ENCODE assay signal across 15 cellular contexts in genomic region chr2:231646471-231646870, GRCh38. TPM values are rescaled to one million over a fixed set of nuclear protein-coding genes. Genes with fewer than 3 reads are reported as not detected.
DNase-seq lines count a peak whose midpoint lies in the region; ATAC-seq and TF ChIP-seq lines count a peak whose summit lies in the region.
"Had no signal": no experiment of that assay in that cellular context is flagged by ENCODE, and none has a peak within 500 bp of the region (broad histone marks: within the 10 kb centered on the region; RNA-seq: fewer than 3 reads in every experiment).

No MANE protein-coding gene starts in this region.

- H3K4me3 ChIP-seq in choroid plexus epithelial cell (ENCODE audit: low read depth, low read length) (no peak overlapping the region), mesenchymal stem cell (ENCODE audit: insufficient read depth in 1 of 2, low read depth in 1 of 2, low read length in 2 of 2) (no peak overlapping the region), uterus (no peak overlapping the region), HAP-1 (no peak overlapping the region)
- H3K4me3 ChIP-seq: upper lobe of left lung had no signal

- WGBS in mesenchymal stem cell: 72% methylated on average over 5 of the region's 6 CpGs

- TF ChIP-seq POLR2A in uterus (IDR thresholded peaks at IDR 0.05): no peak

- no peak overlapping the region for H2BK5ac ChIP-seq in mesenchymal stem cell (ENCODE audit: low read depth, low read length, poor library complexity, severe bottlenecking)

- no peaks in the 10 kb centered on the region for H3K36me3 ChIP-seq in mesenchymal stem cell (ENCODE audit: control insufficient read depth in 1 of 2, insufficient read depth in 2 of 2, low read depth in 1 of 2, low read length in 2 of 2)
- H3K36me3 ChIP-seq in uterus: no peaks in the 10 kb centered on the region
- H3K36me3 ChIP-seq in HAP-1 (replicated peaks): no peaks in the 10 kb centered on the region
- H3K36me3 ChIP-seq: upper lobe of left lung had no signal

- H3K23ac ChIP-seq in mesenchymal stem cell (ENCODE audit: low read length in 2 of 2): no peak overlapping the region

- no peak overlapping the region for H4K91ac ChIP-seq in mesenchymal stem cell (ENCODE audit: low read length)

- H3K4me1 ChIP-seq in mesenchymal stem cell (ENCODE audit: control insufficient read depth, insufficient read depth, low read depth, low read length): peaks cover 12% of the 10 kb centered on the region
- H3K4me1 ChIP-seq in uterus: peaks cover 6 to 9% of the 10 kb centered on the region in 2 donors
- peaks cover 10% of the 10 kb centered on the region for H3K4me1 ChIP-seq in HAP-1

- no peaks in the 10 kb centered on the region for H3K79me1 ChIP-seq in mesenchymal stem cell (replicated peaks; ENCODE audit: low read length, poor library complexity, severe bottlenecking)

- DNase-seq in Right ventricle myocardium inferior (ENCODE audit: missing footprints): peak; percentile 32
- DNase-seq in left cardiac atrium: no peak
- DNase-seq in choroid plexus epithelial cell (ENCODE audit: low read depth): peak; percentile 61
- DNase-seq in mesenchymal stem cell: peak; percentile 85
- no peak for DNase-seq in uterus
- DNase-seq in NCI-H1436 (lab: John Stamatoyannopoulos, UW): no peak
- no peak for DNase-seq in chondrocyte (ENCODE audit: low spot score)
- DNase-seq in HAP-1 (ENCODE audit: low spot score in 2 of 2): no peak
- DNase-seq: activated CD8-positive, alpha-beta memory T cell treated with anti-CD3 and anti-CD28 coated beads, Interleukin-2, amount 50 U/mL, for 4 hours; activated naive CD8-positive, alpha-beta T cell treated with anti-CD3 and anti-CD28 coated beads for 36 hours; NCI-H146; SIG-M5; stimulated activated CD4-positive, alpha-beta T cell treated with anti-CD3 and anti-CD28 coated beads, Interleukin-12 subunit alpha, Interleukin-12 subunit beta, amount 100 ng/mL, for 4 hours; upper lobe of left lung had no signal

- H3K9ac ChIP-seq in mesenchymal stem cell (ENCODE audit: low read length): no peak overlapping the region

- TF ChIP-seq CTCF in choroid plexus epithelial cell (conservative IDR thresholded peaks at IDR 0.05; ENCODE audit: low read depth, low read length) (no peak), uterus (IDR thresholded peaks at IDR 0.05) (no peak), chondrocyte (IDR thresholded peaks at IDR 0.05) (no peak)

- H3K18ac ChIP-seq in mesenchymal stem cell (ENCODE audit: low read depth in 1 of 2, low read length in 2 of 2): no peak overlapping the region

- H3K4ac ChIP-seq in mesenchymal stem cell (ENCODE audit: low read depth in 1 of 2, low read length in 2 of 2): no peak overlapping the region

- H2BK15ac ChIP-seq in mesenchymal stem cell (ENCODE audit: low read depth, poor library complexity, severe bottlenecking): no peak overlapping the region

- no peak overlapping the region for H3K14ac ChIP-seq in mesenchymal stem cell (ENCODE audit: low read length in 2 of 2)

- intact Hi-C loops in Right ventricle myocardium inferior (cut with DNase I) (no loop called here), left cardiac atrium (cut with DNase I) (no loop called here), uterus (cut with DNase I; ENCODE audit: low total_unique reads) (no loop called here)

- ATAC-seq in Right ventricle myocardium inferior: peak; percentile 41
- no peak for ATAC-seq in left cardiac atrium
- ATAC-seq: natural killer cell treated with Interleukin-12 subunit alpha and Interleukin-12 subunit beta and Interleukin-15 and Interleukin-18, amount 100 ng/mL, for 72 hours had no signal

- no peaks in the 10 kb centered on the region for H3K27me3 Mint-ChIP-seq in chondrocyte (ENCODE audit: low read depth)
- H3K27me3 Mint-ChIP-seq: activated naive CD8-positive, alpha-beta T cell treated with anti-CD3 and anti-CD28 coated beads for 36 hours had no signal

- H4K8ac ChIP-seq in mesenchymal stem cell (ENCODE audit: low read length): no peak overlapping the region

- H2BK12ac ChIP-seq in mesenchymal stem cell (ENCODE audit: low read length in 2 of 2): no peak overlapping the region

- H3K27ac Mint-ChIP-seq in chondrocyte (ENCODE audit: unreplicated experiment): no peak overlapping the region
- H3K27ac Mint-ChIP-seq: activated naive CD8-positive, alpha-beta T cell treated with anti-CD3 and anti-CD28 coated beads for 36 hours; natural killer cell treated with Interleukin-12 subunit alpha and Interleukin-12 subunit beta and Interleukin-15 and Interleukin-18, amount 100 ng/mL, for 72 hours had no signal

- H3K4me3 Mint-ChIP-seq in chondrocyte (ENCODE audit: unreplicated experiment): no peak overlapping the region
- H3K4me3 Mint-ChIP-seq: activated naive CD8-positive, alpha-beta T cell treated with anti-CD3 and anti-CD28 coated beads for 36 hours; natural killer cell treated with Interleukin-12 subunit alpha and Interleukin-12 subunit beta and Interleukin-15 and Interleukin-18, amount 100 ng/mL, for 72 hours had no signal

- no peak overlapping the region for H3K4me2 ChIP-seq in mesenchymal stem cell (ENCODE audit: low read length, poor library complexity, severe bottlenecking)

- no peak overlapping the region for H2AK5ac ChIP-seq in mesenchymal stem cell (ENCODE audit: low read length, severe bottlenecking)

- H3K36me3 Mint-ChIP-seq in chondrocyte (ENCODE audit: low read depth): no peaks in the 10 kb centered on the region
- H3K36me3 Mint-ChIP-seq: activated naive CD8-positive, alpha-beta T cell treated with anti-CD3 and anti-CD28 coated beads for 36 hours; natural killer cell treated with Interleukin-12 subunit alpha and Interleukin-12 subunit beta and Interleukin-15 and Interleukin-18, amount 100 ng/mL, for 72 hours had no signal

- no peak overlapping the region for H2BK120ac ChIP-seq in mesenchymal stem cell (ENCODE audit: low read depth, low read length)

- no peaks in the 10 kb centered on the region for H3K9me3 Mint-ChIP-seq in chondrocyte (ENCODE audit: low read depth)
- H3K9me3 Mint-ChIP-seq: activated naive CD8-positive, alpha-beta T cell treated with anti-CD3 and anti-CD28 coated beads for 36 hours; natural killer cell treated with Interleukin-12 subunit alpha and Interleukin-12 subunit beta and Interleukin-15 and Interleukin-18, amount 100 ng/mL, for 72 hours had no signal

- H2AFZ ChIP-seq in mesenchymal stem cell (ENCODE audit: low read depth, low read length): no peak overlapping the region

- no peaks in the 10 kb centered on the region for H3K27me3 ChIP-seq in mesenchymal stem cell (ENCODE audit: control insufficient read depth in 1 of 2, insufficient read depth in 1 of 2, low read length in 2 of 2)
- no peaks in the 10 kb centered on the region for H3K27me3 ChIP-seq in uterus
- no peaks in the 10 kb centered on the region for H3K27me3 ChIP-seq in HAP-1 (ENCODE audit: low read depth)
- H3K27me3 ChIP-seq: upper lobe of left lung had no signal

- H3K4me1 Mint-ChIP-seq in chondrocyte (ENCODE audit: low read depth): peaks cover 27% of the 10 kb centered on the region

- no peaks in the 10 kb centered on the region for H3K9me3 ChIP-seq in mesenchymal stem cell (ENCODE audit: control insufficient read depth, low read length)
- H3K9me3 ChIP-seq in uterus: no peaks in the 10 kb centered on the region
- H3K9me3 ChIP-seq in HAP-1: no peaks in the 10 kb centered on the region
- H3K9me3 ChIP-seq: upper lobe of left lung had no signal

- in situ Hi-C loops in HAP-1 (cut with MboI; ENCODE audit: low sequenced_read_pairs): no loop called here

- H3K27ac ChIP-seq in mesenchymal stem cell (ENCODE audit: low read length, poor library complexity, severe bottlenecking) (no peak overlapping the region), uterus (peak overlapping the region; percentile 3 to 21)

RNA-seq across cellular contexts. Expression of gene TEX44, which starts 53.8 kb away (rescaled TPM):
- total RNA-seq in Right ventricle myocardium inferior (not detected), left cardiac atrium (not detected), uterus (not detected), chondrocyte (not detected in 3 replicates)
- not detected for polyA plus RNA-seq in mesenchymal stem cell (2013, experiment 1 of 2)
- polyA plus RNA-seq in mesenchymal stem cell (2013, experiment 2 of 2): not detected
- total RNA-seq: activated naive CD8-positive, alpha-beta T cell treated with anti-CD3 and anti-CD28 coated beads for 36 hours; natural killer cell treated with Interleukin-12 subunit alpha and Interleukin-12 subunit beta and Interleukin-15 and Interleukin-18, amount 100 ng/mL, for 72 hours; upper lobe of left lung had no signal

Comparison
In these comparisons a context has a peak if more than half of its experiments do, and no peak if none do; other contexts are left out.
1. DNase-seq: peak in Right ventricle myocardium inferior (single experiment), choroid plexus epithelial cell (single experiment) and mesenchymal stem cell (single experiment); none in left cardiac atrium (single experiment), uterus (0 of 2), NCI-H1436 (single experiment), chondrocyte (single experiment) and HAP-1 (0 of 2).